Comparison of ENCODE assay signal across 24 cellular contexts in genomic region chr20:61850457-61850856, GRCh38.
"Had no signal": no experiment of that assay in that cellular context is flagged by ENCODE, and none has a peak within 500 bp of the region (broad histone marks: within the 10 kb centered on the region; RNA-seq: fewer than 3 reads in every experiment).

No MANE protein-coding gene starts in this region.

- H3K27me3 ChIP-seq: Peyer's patch had no signal

- H3K9me3 ChIP-seq: breast epithelium, Peyer's patch, SJSA1 had no signal

- DNase-seq: activated B cell treated with CpG ODN at 0.5 μM for 24 hours; activated CD4-positive, alpha-beta T cell treated with anti-CD3 and anti-CD28 coated beads for 1 hour; activated CD4-positive, alpha-beta T cell treated with anti-CD3 and anti-CD28 coated beads, Interleukin-2, amount 10 ng/mL, durations not matched to agents 24 days and 14 days; activated CD4-positive, alpha-beta T cell treated with anti-CD3 and anti-CD28 coated beads, Interleukin-2, amount 50 U/mL, for 48 hours; activated CD8-positive, alpha-beta memory T cell treated with anti-CD3 and anti-CD28 coated beads, Interleukin-2, amount 10 ng/mL, durations not matched to agents 7 days and 5 days; activated effector memory CD4-positive, alpha-beta T cell treated with Interleukin-2 at 50 U/mL for 16 hours; activated naive CD4-positive, alpha-beta T cell; activated T-cell treated with anti-CD3 and anti-CD28 coated beads, Interleukin-2, amount 50 U/mL, for 24 hours; caudate nucleus; MM.1S; NCI-H1105; NCI-H1436; NCI-H1694 treated with DMSO at 0.1 percent for 48 hours; NCI-H2029 treated with DMSO at 0.1 percent for 48 hours; NCI-H510A treated with DMSO at 0.1 percent for 48 hours; NCI-H69; NK-92 treated with Interleukin-12 subunit alpha and Interleukin-12 subunit beta, amount 100 ng/mL, for 24 hours; Peyer's patch; SHP77; SW 1271 had no signal

- ATAC-seq: activated CD8-positive, alpha-beta memory T cell treated with anti-CD3 and anti-CD28 coated beads, Interleukin-2, amount 10 ng/mL, durations not matched to agents 7 days and 5 days; SK-N-SH treated with all-trans-retinoic acid at 6 μM for 48 hours had no signal

- H3K27ac ChIP-seq: breast epithelium, Peyer's patch, RWPE1, SJSA1 had no signal

- H3K36me3 ChIP-seq: breast epithelium, Peyer's patch, SJSA1 had no signal

- H3K4me3 ChIP-seq: breast epithelium, Peyer's patch, SJSA1 had no signal

- H3K4me1 ChIP-seq: breast epithelium, Peyer's patch, SJSA1 had no signal
